20 cellular contexts compared by ENCODE assay signal in the genomic region with DNA sequence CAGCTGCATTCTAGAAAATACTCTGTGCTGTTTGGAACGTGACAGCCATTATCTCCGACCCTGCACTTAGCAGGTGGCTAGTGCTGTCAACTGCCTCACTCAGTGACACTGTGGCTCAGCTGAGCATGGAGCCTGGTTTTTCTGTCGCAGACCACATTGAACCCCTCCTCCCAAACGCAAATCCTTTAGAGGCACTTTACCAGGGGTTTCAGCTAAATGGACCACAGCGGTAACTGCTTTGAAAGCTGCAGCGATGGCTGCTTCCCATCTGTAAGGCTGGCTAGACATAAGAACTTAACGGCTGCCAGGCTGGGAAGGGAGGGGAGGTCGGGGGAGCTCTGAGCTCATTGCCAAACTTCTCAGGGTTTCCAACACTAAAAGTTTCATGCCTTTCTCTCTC. TPM values are rescaled to one million over a fixed set of nuclear protein-coding genes. Genes with fewer than 3 reads are reported as not detected.
"Had no signal": no experiment of that assay in that cellular context is flagged by ENCODE, and none has a peak within 500 bp of the region (broad histone marks: within the 10 kb centered on the region; RNA-seq: fewer than 3 reads in every experiment).

No MANE protein-coding gene starts in this region.

- H3K4me1 ChIP-seq: gastrocnemius medialis, heart left ventricle, left ventricle myocardium inferior had no signal

- H3K4me3 Mint-ChIP-seq: activated CD4-positive, alpha-beta T cell treated with anti-CD3 and anti-CD28 coated beads, Interleukin-2, amount 10 ng/mL, durations not matched to agents 24 days and 14 days; activated CD8-positive, alpha-beta T cell treated with anti-CD3 and anti-CD28 coated beads for 36 hours; activated naive CD8-positive, alpha-beta T cell treated with anti-CD3 and anti-CD28 coated beads for 36 hours; activated T-helper 17 cell treated with anti-CD3 and anti-CD28 coated beads, Interleukin-2, amount 50 U/mL, for 72 hours; memory B cell; naive B cell; stimulated activated naive B cell treated with anti-CD40 and anti-IgM and Interleukin-4, amounts not matched to agents 10 μg/mL and 1 μg/mL and 100 μg/mL, for 72 hours had no signal

- H3K4me3 ChIP-seq: gastrocnemius medialis, heart left ventricle, left ventricle myocardium inferior, mucosa of descending colon, thyroid gland had no signal

- H3K4me1 Mint-ChIP-seq: activated CD4-positive, alpha-beta T cell treated with anti-CD3 and anti-CD28 coated beads, Interleukin-2, amount 10 ng/mL, durations not matched to agents 24 days and 14 days; activated naive CD8-positive, alpha-beta T cell treated with anti-CD3 and anti-CD28 coated beads for 36 hours; activated T-helper 17 cell treated with anti-CD3 and anti-CD28 coated beads, Interleukin-2, amount 50 U/mL, for 72 hours; naive B cell; stimulated activated naive B cell treated with anti-CD40 and anti-IgM and Interleukin-4, amounts not matched to agents 10 μg/mL and 1 μg/mL and 100 μg/mL, for 72 hours had no signal

- H3K36me3 Mint-ChIP-seq: activated naive CD8-positive, alpha-beta T cell treated with anti-CD3 and anti-CD28 coated beads for 36 hours; memory B cell; naive B cell; stimulated activated naive B cell treated with anti-CD40 and anti-IgM and Interleukin-4, amounts not matched to agents 10 μg/mL and 1 μg/mL and 100 μg/mL, for 72 hours had no signal

- H3K27ac ChIP-seq: brain microvascular endothelial cell, gastrocnemius medialis, heart left ventricle, left ventricle myocardium inferior, thyroid gland had no signal

- DNase-seq: activated CD4-positive, alpha-beta T cell treated with anti-CD3 and anti-CD28 coated beads, Interleukin-2, amount 10 ng/mL, durations not matched to agents 24 days and 14 days; activated CD8-positive, alpha-beta T cell treated with anti-CD3 and anti-CD28 coated beads for 36 hours; activated naive CD4-positive, alpha-beta T cell; activated naive CD8-positive, alpha-beta T cell treated with anti-CD3 and anti-CD28 coated beads for 36 hours; activated T-cell treated with anti-CD3 and anti-CD28 coated beads, Interleukin-2, amount 50 U/mL, for 1 hour; amygdala; brain microvascular endothelial cell; cerebellar nuclear complex; cortex of kidney; gastrocnemius medialis; heart left ventricle; left ventricle myocardium inferior; mucosa of descending colon; naive B cell; stimulated activated naive B cell treated with anti-CD40 and anti-IgM and Interleukin-4, amounts not matched to agents 10 μg/mL and 1 μg/mL and 100 μg/mL, for 72 hours; thyroid gland had no signal

- H3K27me3 Mint-ChIP-seq: activated CD4-positive, alpha-beta T cell treated with anti-CD3 and anti-CD28 coated beads, Interleukin-2, amount 10 ng/mL, durations not matched to agents 24 days and 14 days had no signal

- ATAC-seq: activated CD8-positive, alpha-beta T cell treated with anti-CD3 and anti-CD28 coated beads for 36 hours; activated T-helper 17 cell treated with anti-CD3 and anti-CD28 coated beads, Interleukin-2, amount 50 U/mL, for 72 hours; esophagus mucosa; gastrocnemius medialis; mucosa of descending colon; stimulated activated naive B cell treated with anti-CD40 and anti-IgM and Interleukin-4, amounts not matched to agents 10 μg/mL and 1 μg/mL and 100 μg/mL, for 72 hours had no signal

- H3K27me3 ChIP-seq: brain microvascular endothelial cell, gastrocnemius medialis, thyroid gland had no signal

- H3K36me3 ChIP-seq: brain microvascular endothelial cell, gastrocnemius medialis, heart left ventricle, left ventricle myocardium inferior had no signal

- H3K9me3 Mint-ChIP-seq: activated CD4-positive, alpha-beta T cell treated with anti-CD3 and anti-CD28 coated beads, Interleukin-2, amount 10 ng/mL, durations not matched to agents 24 days and 14 days; activated CD8-positive, alpha-beta T cell treated with anti-CD3 and anti-CD28 coated beads for 36 hours; activated naive CD8-positive, alpha-beta T cell treated with anti-CD3 and anti-CD28 coated beads for 36 hours; activated T-helper 17 cell treated with anti-CD3 and anti-CD28 coated beads, Interleukin-2, amount 50 U/mL, for 72 hours; memory B cell; naive B cell; stimulated activated naive B cell treated with anti-CD40 and anti-IgM and Interleukin-4, amounts not matched to agents 10 μg/mL and 1 μg/mL and 100 μg/mL, for 72 hours had no signal

- H3K27ac Mint-ChIP-seq: activated CD4-positive, alpha-beta T cell treated with anti-CD3 and anti-CD28 coated beads, Interleukin-2, amount 10 ng/mL, durations not matched to agents 24 days and 14 days; activated CD8-positive, alpha-beta T cell treated with anti-CD3 and anti-CD28 coated beads for 36 hours; activated naive CD8-positive, alpha-beta T cell treated with anti-CD3 and anti-CD28 coated beads for 36 hours; activated T-helper 17 cell treated with anti-CD3 and anti-CD28 coated beads, Interleukin-2, amount 50 U/mL, for 72 hours; memory B cell; naive B cell; stimulated activated naive B cell treated with anti-CD40 and anti-IgM and Interleukin-4, amounts not matched to agents 10 μg/mL and 1 μg/mL and 100 μg/mL, for 72 hours had no signal

RNA-seq across cellular contexts. Expression of gene SLC34A2, which starts 8.1 kb away (rescaled TPM):
- total RNA-seq: activated CD4-positive, alpha-beta T cell treated with anti-CD3 and anti-CD28 coated beads, Interleukin-2, amount 10 ng/mL, durations not matched to agents 24 days and 14 days; activated CD8-positive, alpha-beta T cell treated with anti-CD3 and anti-CD28 coated beads for 36 hours; activated naive CD8-positive, alpha-beta T cell treated with anti-CD3 and anti-CD28 coated beads for 36 hours; activated T-helper 17 cell treated with anti-CD3 and anti-CD28 coated beads, Interleukin-2, amount 50 U/mL, for 72 hours; gastrocnemius medialis; left ventricle myocardium inferior had no signal
- polyA plus RNA-seq: urinary bladder had no signal
